ENCODE assay signal across 1 cellular context in the genomic region with DNA sequence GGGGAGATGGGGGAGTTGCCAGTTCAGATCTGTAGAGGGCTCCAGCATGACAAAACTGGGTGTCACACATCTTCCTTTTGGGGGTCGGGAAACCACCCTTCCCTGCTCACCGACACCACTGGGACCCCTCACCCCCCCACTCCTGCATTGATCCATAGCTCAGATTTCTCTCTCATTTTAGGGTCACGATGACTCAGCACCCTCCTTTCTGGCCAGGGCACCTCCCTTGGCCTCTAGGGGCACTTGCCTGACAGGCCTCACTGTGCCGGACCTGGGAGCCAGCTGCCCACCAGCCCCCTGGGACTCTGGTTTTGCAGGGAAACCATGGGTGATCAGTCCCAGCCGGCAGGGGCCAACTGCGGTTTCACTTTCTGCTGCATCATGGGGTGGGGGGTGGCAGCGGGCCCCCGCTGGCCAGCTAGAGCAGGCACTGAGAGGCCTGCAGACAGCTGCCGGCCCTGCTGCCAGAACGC.
TF ChIP-seq lines count a peak whose summit lies in the region.

No MANE protein-coding gene starts in this region.

TF ChIP-seq in HepG2, 621 proteins besides CTCF, POLR2A, EP300 and RAD21 (continued from another document and continues in another):
- no peak for TF ChIP-seq LBX2 (CRISPR knock-in tag; IDR thresholded peaks at IDR 0.05; ENCODE audit: borderline replicate concordance)
- TF ChIP-seq ZNF598 (CRISPR knock-in tag; IDR thresholded peaks at IDR 0.05; ENCODE audit: borderline replicate concordance): no peak
- no peak for TF ChIP-seq ZNF737 (CRISPR knock-in tag; IDR thresholded peaks at IDR 0.05; ENCODE audit: borderline replicate concordance)
- TF ChIP-seq ZNF34 (CRISPR knock-in tag; IDR thresholded peaks at IDR 0.05; ENCODE audit: borderline replicate concordance): no peak
- no peak for TF ChIP-seq CBX5 (CRISPR knock-in tag; IDR thresholded peaks at IDR 0.05; ENCODE audit: borderline replicate concordance)
- no peak for TF ChIP-seq ZNF639 (CRISPR knock-in tag; conservative IDR thresholded peaks at IDR 0.05)
- no peak for TF ChIP-seq ZNF142 (CRISPR knock-in tag; IDR thresholded peaks at IDR 0.05)
- TF ChIP-seq, protein P1, sequence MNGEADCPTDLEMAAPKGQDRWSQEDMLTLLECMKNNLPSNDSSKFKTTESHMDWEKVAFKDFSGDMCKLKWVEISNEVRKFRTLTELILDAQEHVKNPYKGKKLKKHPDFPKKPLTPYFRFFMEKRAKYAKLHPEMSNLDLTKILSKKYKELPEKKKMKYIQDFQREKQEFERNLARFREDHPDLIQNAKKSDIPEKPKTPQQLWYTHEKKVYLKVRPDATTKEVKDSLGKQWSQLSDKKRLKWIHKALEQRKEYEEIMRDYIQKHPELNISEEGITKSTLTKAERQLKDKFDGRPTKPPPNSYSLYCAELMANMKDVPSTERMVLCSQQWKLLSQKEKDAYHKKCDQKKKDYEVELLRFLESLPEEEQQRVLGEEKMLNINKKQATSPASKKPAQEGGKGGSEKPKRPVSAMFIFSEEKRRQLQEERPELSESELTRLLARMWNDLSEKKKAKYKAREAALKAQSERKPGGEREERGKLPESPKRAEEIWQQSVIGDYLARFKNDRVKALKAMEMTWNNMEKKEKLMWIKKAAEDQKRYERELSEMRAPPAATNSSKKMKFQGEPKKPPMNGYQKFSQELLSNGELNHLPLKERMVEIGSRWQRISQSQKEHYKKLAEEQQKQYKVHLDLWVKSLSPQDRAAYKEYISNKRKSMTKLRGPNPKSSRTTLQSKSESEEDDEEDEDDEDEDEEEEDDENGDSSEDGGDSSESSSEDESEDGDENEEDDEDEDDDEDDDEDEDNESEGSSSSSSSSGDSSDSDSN (CRISPR knock-in tag; IDR thresholded peaks at IDR 0.05): 0 out of 2 replicates have a peak, but pooled peaks have one; percentile 12
- TF ChIP-seq, protein P2, sequence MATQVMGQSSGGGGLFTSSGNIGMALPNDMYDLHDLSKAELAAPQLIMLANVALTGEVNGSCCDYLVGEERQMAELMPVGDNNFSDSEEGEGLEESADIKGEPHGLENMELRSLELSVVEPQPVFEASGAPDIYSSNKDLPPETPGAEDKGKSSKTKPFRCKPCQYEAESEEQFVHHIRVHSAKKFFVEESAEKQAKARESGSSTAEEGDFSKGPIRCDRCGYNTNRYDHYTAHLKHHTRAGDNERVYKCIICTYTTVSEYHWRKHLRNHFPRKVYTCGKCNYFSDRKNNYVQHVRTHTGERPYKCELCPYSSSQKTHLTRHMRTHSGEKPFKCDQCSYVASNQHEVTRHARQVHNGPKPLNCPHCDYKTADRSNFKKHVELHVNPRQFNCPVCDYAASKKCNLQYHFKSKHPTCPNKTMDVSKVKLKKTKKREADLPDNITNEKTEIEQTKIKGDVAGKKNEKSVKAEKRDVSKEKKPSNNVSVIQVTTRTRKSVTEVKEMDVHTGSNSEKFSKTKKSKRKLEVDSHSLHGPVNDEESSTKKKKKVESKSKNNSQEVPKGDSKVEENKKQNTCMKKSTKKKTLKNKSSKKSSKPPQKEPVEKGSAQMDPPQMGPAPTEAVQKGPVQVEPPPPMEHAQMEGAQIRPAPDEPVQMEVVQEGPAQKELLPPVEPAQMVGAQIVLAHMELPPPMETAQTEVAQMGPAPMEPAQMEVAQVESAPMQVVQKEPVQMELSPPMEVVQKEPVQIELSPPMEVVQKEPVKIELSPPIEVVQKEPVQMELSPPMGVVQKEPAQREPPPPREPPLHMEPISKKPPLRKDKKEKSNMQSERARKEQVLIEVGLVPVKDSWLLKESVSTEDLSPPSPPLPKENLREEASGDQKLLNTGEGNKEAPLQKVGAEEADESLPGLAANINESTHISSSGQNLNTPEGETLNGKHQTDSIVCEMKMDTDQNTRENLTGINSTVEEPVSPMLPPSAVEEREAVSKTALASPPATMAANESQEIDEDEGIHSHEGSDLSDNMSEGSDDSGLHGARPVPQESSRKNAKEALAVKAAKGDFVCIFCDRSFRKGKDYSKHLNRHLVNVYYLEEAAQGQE (IDR thresholded peaks at IDR 0.05; ENCODE audit: borderline replicate concordance in 1 of 2, low read depth in 1 of 2, low read length in 2 of 2): no peak
- TF ChIP-seq AHR (CRISPR knock-in tag; IDR thresholded peaks at IDR 0.05): peak; percentile 18; the same call in 1 of the 2 replicates
- no peak for TF ChIP-seq HOXD1 (CRISPR knock-in tag; IDR thresholded peaks at IDR 0.05)
- TF ChIP-seq ELF4 (CRISPR knock-in tag; IDR thresholded peaks at IDR 0.05; ENCODE audit: borderline replicate concordance): no peak
- no peak for TF ChIP-seq ZBTB1 (CRISPR knock-in tag; IDR thresholded peaks at IDR 0.05; ENCODE audit: borderline replicate concordance)
- no peak for TF ChIP-seq SAP130 (CRISPR knock-in tag; IDR thresholded peaks at IDR 0.05; ENCODE audit: low read depth)
- TF ChIP-seq ZNF225 (CRISPR knock-in tag; IDR thresholded peaks at IDR 0.05): no peak
- TF ChIP-seq, protein P3, sequence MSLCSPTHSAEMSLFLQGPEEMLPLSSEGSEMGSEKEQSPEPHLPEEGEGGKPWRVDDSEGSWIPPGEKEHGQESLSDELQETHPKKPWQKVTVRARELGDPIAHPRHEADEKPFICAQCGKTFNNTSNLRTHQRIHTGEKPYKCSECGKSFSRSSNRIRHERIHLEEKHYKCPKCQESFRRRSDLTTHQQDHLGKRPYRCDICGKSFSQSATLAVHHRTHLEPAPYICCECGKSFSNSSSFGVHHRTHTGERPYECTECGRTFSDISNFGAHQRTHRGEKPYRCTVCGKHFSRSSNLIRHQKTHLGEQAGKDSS (CRISPR knock-in tag; IDR thresholded peaks at IDR 0.05; ENCODE audit: borderline replicate concordance, low read depth): no peak
- no peak for TF ChIP-seq MTF2 (CRISPR knock-in tag; IDR thresholded peaks at IDR 0.05; ENCODE audit: borderline replicate concordance)
- TF ChIP-seq SMARCE1 (IDR thresholded peaks at IDR 0.05; ENCODE audit: borderline replicate concordance): no peak
- no peak for TF ChIP-seq TAF1 (CRISPR knock-in tag; IDR thresholded peaks at IDR 0.05)
- TF ChIP-seq TP53 (CRISPR knock-in tag; conservative IDR thresholded peaks at IDR 0.05): no peak
- peak; percentile 29 for TF ChIP-seq XRCC5 (optimal IDR thresholded peaks at IDR 0.05; ENCODE audit: low read length)
- TF ChIP-seq TBL1XR1 (IDR thresholded peaks at IDR 0.05; ENCODE audit: borderline replicate concordance, low read length, partially characterized antibody): peak; percentile 27
- TF ChIP-seq, protein P4, sequence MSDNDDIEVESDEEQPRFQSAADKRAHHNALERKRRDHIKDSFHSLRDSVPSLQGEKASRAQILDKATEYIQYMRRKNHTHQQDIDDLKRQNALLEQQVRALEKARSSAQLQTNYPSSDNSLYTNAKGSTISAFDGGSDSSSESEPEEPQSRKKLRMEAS (IDR thresholded peaks at IDR 0.05): no peak
- TF ChIP-seq TEAD3 (CRISPR knock-in tag; optimal IDR thresholded peaks at IDR 0.05; ENCODE audit: borderline replicate concordance): no peak
- no peak for TF ChIP-seq RFXAP (CRISPR knock-in tag; IDR thresholded peaks at IDR 0.05; ENCODE audit: borderline replicate concordance)
- no peak for TF ChIP-seq ATF7-NPFF (CRISPR knock-in tag; IDR thresholded peaks at IDR 0.05; ENCODE audit: low read depth)
- no peak for TF ChIP-seq ZBTB49 (CRISPR knock-in tag; IDR thresholded peaks at IDR 0.05; ENCODE audit: borderline replicate concordance)
- no peak for TF ChIP-seq PRPF4 (IDR thresholded peaks at IDR 0.05; ENCODE audit: low read depth, low read length, poor library complexity, severe bottlenecking)
- TF ChIP-seq, protein P5, sequence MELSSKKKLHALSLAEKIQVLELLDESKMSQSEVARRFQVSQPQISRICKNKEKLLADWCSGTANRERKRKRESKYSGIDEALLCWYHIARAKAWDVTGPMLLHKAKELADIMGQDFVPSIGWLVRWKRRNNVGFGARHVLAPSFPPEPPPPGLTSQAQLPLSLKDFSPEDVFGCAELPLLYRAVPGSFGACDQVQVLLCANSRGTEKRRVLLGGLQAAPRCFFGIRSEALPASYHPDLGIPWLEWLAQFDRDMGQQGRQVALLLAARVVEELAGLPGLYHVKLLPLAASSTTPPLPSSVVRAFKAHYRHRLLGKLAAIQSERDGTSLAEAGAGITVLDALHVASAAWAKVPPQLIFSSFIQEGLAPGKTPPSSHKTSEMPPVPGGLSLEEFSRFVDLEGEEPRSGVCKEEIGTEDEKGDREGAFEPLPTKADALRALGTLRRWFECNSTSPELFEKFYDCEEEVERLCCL (CRISPR knock-in tag; IDR thresholded peaks at IDR 0.05; ENCODE audit: borderline replicate concordance): no peak
- TF ChIP-seq, protein P6, sequence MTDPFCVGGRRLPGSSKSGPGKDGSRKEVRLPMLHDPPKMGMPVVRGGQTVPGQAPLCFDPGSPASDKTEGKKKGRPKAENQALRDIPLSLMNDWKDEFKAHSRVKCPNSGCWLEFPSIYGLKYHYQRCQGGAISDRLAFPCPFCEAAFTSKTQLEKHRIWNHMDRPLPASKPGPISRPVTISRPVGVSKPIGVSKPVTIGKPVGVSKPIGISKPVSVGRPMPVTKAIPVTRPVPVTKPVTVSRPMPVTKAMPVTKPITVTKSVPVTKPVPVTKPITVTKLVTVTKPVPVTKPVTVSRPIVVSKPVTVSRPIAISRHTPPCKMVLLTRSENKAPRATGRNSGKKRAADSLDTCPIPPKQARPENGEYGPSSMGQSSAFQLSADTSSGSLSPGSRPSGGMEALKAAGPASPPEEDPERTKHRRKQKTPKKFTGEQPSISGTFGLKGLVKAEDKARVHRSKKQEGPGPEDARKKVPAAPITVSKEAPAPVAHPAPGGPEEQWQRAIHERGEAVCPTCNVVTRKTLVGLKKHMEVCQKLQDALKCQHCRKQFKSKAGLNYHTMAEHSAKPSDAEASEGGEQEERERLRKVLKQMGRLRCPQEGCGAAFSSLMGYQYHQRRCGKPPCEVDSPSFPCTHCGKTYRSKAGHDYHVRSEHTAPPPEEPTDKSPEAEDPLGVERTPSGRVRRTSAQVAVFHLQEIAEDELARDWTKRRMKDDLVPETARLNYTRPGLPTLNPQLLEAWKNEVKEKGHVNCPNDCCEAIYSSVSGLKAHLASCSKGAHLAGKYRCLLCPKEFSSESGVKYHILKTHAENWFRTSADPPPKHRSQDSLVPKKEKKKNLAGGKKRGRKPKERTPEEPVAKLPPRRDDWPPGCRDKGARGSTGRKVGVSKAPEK (CRISPR knock-in tag; IDR thresholded peaks at IDR 0.05; ENCODE audit: borderline replicate concordance): no peak
- TF ChIP-seq SNAPC2 (CRISPR knock-in tag; IDR thresholded peaks at IDR 0.05): no peak
